Comparison of ENCODE assay signal across 18 cellular contexts in genomic region chr3:171342783-171343420, GRCh38.
DNase-seq lines count a peak whose midpoint lies in the region; ATAC-seq, FAIRE-seq and TF ChIP-seq lines count a peak whose summit lies in the region.
"Had no signal": no experiment of that assay in that cellular context is flagged by ENCODE, and none has a peak within 500 bp of the region (broad histone marks: within the 10 kb centered on the region; RNA-seq: fewer than 3 reads in every experiment).

No MANE protein-coding gene starts in this region.

- no peak overlapping the region for H3K4me3 ChIP-seq in K562
- H3K4me3 ChIP-seq: HAP-1 had no signal

- no peaks in the 10 kb centered on the region for H3K27me3 ChIP-seq in K562 (ENCODE audit: control insufficient read depth in 2 of 2, insufficient read depth in 2 of 2, low read length in 2 of 2)

- CTCF ChIA-PET in K562 (lab: Yijun Ruan, JAX; ENCODE audit: low intra/inter-chr PET ratio): no interaction called here

- DNase-seq in activated T-cell treated with anti-CD3 and anti-CD28 coated beads, Interleukin-2, amount 50 U/mL, for 4 hours: no peak
- no peak for DNase-seq in activated T-cell treated with anti-CD3 and anti-CD28 coated beads for 4 hours
- no peak for DNase-seq in GM12892 (ENCODE audit: insufficient read length)
- no peak for DNase-seq in GM18507 (ENCODE audit: extremely low spot score, insufficient read length, low read depth)
- no peak for DNase-seq in K562 (ENCODE audit: extremely low read depth in 1 of 4, low spot score in 3 of 4)
- DNase-seq in DMS79 treated with DMSO at 0.1 percent for 48 hours (lab: John Stamatoyannopoulos, UW): no peak
- DNase-seq in activated CD4-positive, alpha-beta T cell treated with anti-CD3 and anti-CD28 coated beads for 4 hours: no peak
- DNase-seq: C1 segment of cervical spinal cord; Calu3; CD4-positive, alpha-beta memory T cell; COR-L47; DND-41; GOT3; HFFc6 had no signal

- H3K9me1 ChIP-seq in K562 (ENCODE audit: control insufficient read depth, insufficient read depth, low read length): no peaks in the 10 kb centered on the region

- peak; percentile 37 to 53 for ATAC-seq in activated T-cell treated with anti-CD3 and anti-CD28 coated beads, Interleukin-2, amount 50 U/mL, for 4 hours
- ATAC-seq in K562: no peak

- no peak for TF ChIP-seq EP300 in K562 (IDR thresholded peaks at IDR 0.05; ENCODE audit: low read length)

- BruUV-seq in K562 (replicated peaks; lab: Mats Ljungman, UMichigan): no TSS peak

- H3K4me3 Mint-ChIP-seq in activated T-cell treated with anti-CD3 and anti-CD28 coated beads, Interleukin-2, amount 50 U/mL, for 4 hours: no peak overlapping the region
- H3K4me3 Mint-ChIP-seq: HFFc6 had no signal

- POLR2A ChIA-PET in K562 (lab: Yijun Ruan, JAX): interaction anchor here (0.6 kb wide), 1 partner anchor 346 kb away, joined by 3 read pairs; no protein-coding TSS in a partner anchor

- no peak overlapping the region for H3K4me2 ChIP-seq in K562 (ENCODE audit: insufficient read depth, low read length)

- H4K20me1 ChIP-seq in K562 (replicated peaks; ENCODE audit: control insufficient read depth, insufficient read depth, low read length): no peaks in the 10 kb centered on the region

- H3K27me3 Mint-ChIP-seq in activated T-cell treated with anti-CD3 and anti-CD28 coated beads, Interleukin-2, amount 50 U/mL, for 4 hours (ENCODE audit: low read depth): no peaks in the 10 kb centered on the region
- H3K27me3 Mint-ChIP-seq: CD4-positive, alpha-beta memory T cell had no signal

- WGBS in K562 (ENCODE audit: insufficient coverage, low coverage, missing lambda C conversion rate): 82% methylated on average over 2 of the region's 2 CpGs

- H3K36me3 ChIP-seq in K562 (ENCODE audit: control insufficient read depth, insufficient read depth, low read length): no peaks in the 10 kb centered on the region; the same call in 2 of the 3 replicates
- H3K36me3 ChIP-seq: HAP-1 had no signal

- peaks cover 4% of the 10 kb centered on the region for H3K9me3 Mint-ChIP-seq in activated T-cell treated with anti-CD3 and anti-CD28 coated beads, Interleukin-2, amount 50 U/mL, for 4 hours
- H3K9me3 Mint-ChIP-seq: HFFc6 had no signal

- TF ChIP-seq CTCF in K562 (IDR thresholded peaks at IDR 0.05 in 2 of 3, conservative IDR thresholded peaks at IDR 0.05 in 1 of 3; ENCODE audit: insufficient read depth in 2 of 3, low read depth in 1 of 3, low read length in 3 of 3): no peak

- in situ Hi-C loops in K562 (cut with MboI): no loop called here

- no peak for TF ChIP-seq POLR2A in GM12892 (IDR thresholded peaks at IDR 0.05; ENCODE audit: low read depth, low read length)
- TF ChIP-seq POLR2A in K562 (conservative IDR thresholded peaks at IDR 0.05): no peak

- no peaks in the 10 kb centered on the region for H3K9me3 ChIP-seq in K562 (replicated peaks; ENCODE audit: control insufficient read depth, insufficient read depth, low read depth, low read length)
- H3K9me3 ChIP-seq: HAP-1 had no signal

- peaks cover 31% of the 10 kb centered on the region for H3K36me3 Mint-ChIP-seq in activated T-cell treated with anti-CD3 and anti-CD28 coated beads, Interleukin-2, amount 50 U/mL, for 4 hours (ENCODE audit: insufficient read depth)

- H3K27ac ChIP-seq in K562 (ENCODE audit: extremely low read depth, low read depth, low read length): no peak overlapping the region

- H3K79me2 ChIP-seq in K562 (ENCODE audit: control insufficient read depth, insufficient read depth, low read length): peaks cover 8% of the 10 kb centered on the region; the same call in 2 of the 3 replicates

- peaks cover 31% of the 10 kb centered on the region for H3K4me1 Mint-ChIP-seq in activated T-cell treated with anti-CD3 and anti-CD28 coated beads, Interleukin-2, amount 50 U/mL, for 4 hours (ENCODE audit: low read depth)

- no peak overlapping the region for H3K9ac ChIP-seq in K562 (ENCODE audit: insufficient read depth in 1 of 2, low read depth in 2 of 2, low read length in 2 of 2)

- no peak for TF ChIP-seq RAD21 in K562 (CRISPR knock-in tag; conservative IDR thresholded peaks at IDR 0.05 in 1 of 2, IDR thresholded peaks at IDR 0.05 in 1 of 2)

- peaks cover 6 to 15% of the 10 kb centered on the region in 2 experiments; a peak in 4 of 5 replicates for H3K4me1 ChIP-seq in K562 (replicated peaks in 1 of 2; ENCODE audit: control insufficient read depth in 2 of 2, insufficient read depth in 2 of 2, low read length in 2 of 2)

- intact Hi-C loops in K562 (cut with micrococcal nuclease): no loop called here

- FAIRE-seq in GM12892 (lab: Jason Lieb, UNC) (peak; percentile 44), GM18507 (lab: Jason Lieb, UNC) (peak; percentile 44), K562 (lab: Jason Lieb, UNC) (no peak)
- FAIRE-seq: G401.6, GM12891, H54 had no signal

- no peak overlapping the region for H2AFZ ChIP-seq in K562 (ENCODE audit: low read depth, low read length)

TF ChIP-seq in K562, 482 proteins besides CTCF, POLR2A, EP300 and RAD21:
- TF ChIP-seq ZNF431 (CRISPR knock-in tag; IDR thresholded peaks at IDR 0.05) (peak; percentile 96), NR0B1 (IDR thresholded peaks at IDR 0.05; ENCODE audit: partially characterized antibody) (no peak), ZNF766 (CRISPR knock-in tag; conservative IDR thresholded peaks at IDR 0.05) (0 out of 2 replicates have a peak, but pooled peaks have one; percentile 25)
